In the genomic region with DNA sequence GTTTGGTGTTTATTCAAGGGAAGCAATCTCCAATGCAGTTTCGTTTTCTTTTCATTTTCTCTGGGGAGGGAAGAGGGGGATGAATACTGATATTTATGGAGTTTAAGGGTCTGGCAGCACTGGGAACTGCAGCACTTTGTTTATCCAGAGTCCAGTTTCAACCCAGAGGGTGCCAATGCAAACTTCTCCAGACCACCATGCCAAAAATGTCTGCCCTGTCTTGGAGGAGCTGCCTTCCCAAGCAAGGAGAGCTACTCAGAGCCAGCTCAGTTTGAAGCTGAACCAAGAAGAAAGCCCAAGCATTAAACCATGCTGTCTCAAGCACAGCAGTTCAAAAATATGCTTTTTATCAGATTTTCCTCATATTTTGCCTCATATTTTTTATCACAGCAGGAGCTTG, we compare ENCODE assay signal across 21 cellular contexts.
DNase-seq lines count a peak whose midpoint lies in the region; ATAC-seq lines count a peak whose summit lies in the region.
"Had no signal": no experiment of that assay in that cellular context is flagged by ENCODE, and none has a peak within 500 bp of the region (broad histone marks: within the 10 kb centered on the region; RNA-seq: fewer than 3 reads in every experiment).

No MANE protein-coding gene starts in this region.

- H3K4me1 ChIP-seq in stomach smooth muscle (ENCODE audit: control insufficient read depth, insufficient read depth, low read length): no peaks in the 10 kb centered on the region

- DNase-seq in MG63: peak; percentile 4
- peak; percentile 20 for DNase-seq in astrocyte of the hippocampus (ENCODE audit: low read depth, low spot score)
- peak; percentile 22 for DNase-seq in left kidney (ENCODE audit: low read depth, low spot score)
- DNase-seq in effector CD4-positive, alpha-beta T cell: no peak
- DNase-seq in activated T-cell treated with anti-CD3 and anti-CD28 coated beads, Interleukin-2, amount 50 U/mL, for 48 hours: no peak
- DNase-seq: Calu3; CD8-positive, alpha-beta memory T cell; KBM-7; NCI-H1105; NCI-H146; NCI-H2029; NCI-H226; NCI-H510A treated with DMSO at 0.1 percent for 48 hours; NCI-H774; OCI-M1 had no signal

- peak overlapping the region; percentile 40 for H3K4me3 ChIP-seq in MG63
- H3K4me3 ChIP-seq in stomach smooth muscle (ENCODE audit: low read length in 2 of 2): peak overlapping the region in 1 of 2 donors; percentile 52
- H3K4me3 ChIP-seq: SK-N-MC had no signal

- H3K36me3 ChIP-seq in MG63: no peaks in the 10 kb centered on the region
- H3K36me3 ChIP-seq in stomach smooth muscle (ENCODE audit: control insufficient read depth in 2 of 2, insufficient read depth in 2 of 2, low read length in 2 of 2): no peaks in the 10 kb centered on the region

- ATAC-seq in GM19463 (IDR thresholded peaks at IDR 0.05; ENCODE audit: unreplicated experiment) (no peak), GM19351 (IDR thresholded peaks at IDR 0.05; ENCODE audit: unreplicated experiment) (no peak)

- H3K9me3 ChIP-seq in MG63 (no peaks in the 10 kb centered on the region), stomach smooth muscle (ENCODE audit: control insufficient read depth in 2 of 2, low read length in 2 of 2) (no peaks in the 10 kb centered on the region)

- H3K27me3 ChIP-seq in MG63: no peaks in the 10 kb centered on the region
- H3K27me3 ChIP-seq in stomach smooth muscle (ENCODE audit: control insufficient read depth in 1 of 2, insufficient read depth in 2 of 2, low read length in 2 of 2): no peaks in the 10 kb centered on the region

- H3K27ac ChIP-seq in stomach smooth muscle (ENCODE audit: low read length): peak overlapping the region; percentile 11
- H3K27ac ChIP-seq: C4-2B, HL-60, SK-N-MC had no signal

- no peak overlapping the region for H3K9ac ChIP-seq in stomach smooth muscle (ENCODE audit: low read length in 2 of 2)

Comparison
In these comparisons a context has a peak if more than half of its experiments do, and no peak if none do; other contexts are left out.
1. DNase-seq: peak in MG63 (single experiment), astrocyte of the hippocampus (single experiment) and left kidney (single experiment); none in effector CD4-positive, alpha-beta T cell (single experiment) and activated T-cell treated with anti-CD3 and anti-CD28 coated beads, Interleukin-2, amount 50 U/mL, for 48 hours (0 of 2).